Comparison of ENCODE assay signal across 15 cellular contexts in the genomic region with DNA sequence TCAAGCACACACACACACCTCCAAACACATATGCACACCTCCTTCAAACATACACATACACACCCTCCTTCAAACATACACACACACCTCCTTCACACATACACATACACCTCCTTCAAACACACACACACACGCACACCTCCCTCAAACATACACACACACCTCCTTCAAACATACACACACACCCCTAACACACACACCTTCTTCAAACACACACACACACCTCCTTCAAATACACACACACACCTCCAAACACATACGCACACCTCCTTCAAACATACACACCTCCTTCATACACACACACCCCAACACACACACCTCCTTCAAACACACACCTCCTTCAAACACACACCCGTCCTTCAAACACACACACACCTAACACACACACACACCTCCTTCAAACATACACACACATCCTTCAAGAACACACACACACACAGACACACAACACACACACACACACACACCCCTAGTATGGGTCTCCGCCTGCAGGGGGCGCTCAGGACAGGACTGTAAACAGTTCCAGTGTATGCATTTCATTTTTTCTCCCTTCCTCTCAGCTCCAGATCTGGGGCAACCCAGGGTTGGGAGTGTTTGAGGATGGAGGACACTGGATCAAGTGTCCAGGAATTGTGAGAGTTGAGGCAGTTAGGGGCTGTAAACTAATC. TPM values are rescaled to one million over a fixed set of nuclear protein-coding genes. Genes with fewer than 3 reads are reported as not detected.
DNase-seq lines count a peak whose midpoint lies in the region; ATAC-seq, FAIRE-seq and TF ChIP-seq lines count a peak whose summit lies in the region.
"Had no signal": no experiment of that assay in that cellular context is flagged by ENCODE, and none has a peak within 500 bp of the region (broad histone marks: within the 10 kb centered on the region; RNA-seq: fewer than 3 reads in every experiment).

No MANE protein-coding gene starts in this region.

- POLR2A ChIA-PET in IMR-90 (lab: Charles Lee; ENCODE audit: unreplicated experiment) (no interaction called here), K562 (lab: Yijun Ruan, JAX) (interaction anchor here (0.8 kb wide), 1 partner anchor 15 kb away, joined by 4 read pairs; no protein-coding TSS in a partner anchor)

- H3K4ac ChIP-seq in IMR-90 (ENCODE audit: low read depth, low read length), result no peak overlapping the region

- no peaks in the 10 kb centered on the region for H3K79me2 ChIP-seq in K562 (ENCODE audit: control insufficient read depth, insufficient read depth, low read length)

- H3K36me3 Mint-ChIP-seq in natural killer cell treated with Interleukin-12 subunit alpha and Interleukin-12 subunit beta and Interleukin-15 and Interleukin-18, amount 100 ng/mL, for 72 hours, result no peaks in the 10 kb centered on the region
- no peaks in the 10 kb centered on the region for H3K36me3 Mint-ChIP-seq in effector memory CD8-positive, alpha-beta T cell (ENCODE audit: insufficient read depth)
- H3K36me3 Mint-ChIP-seq: CD4-positive, CD25-positive, alpha-beta regulatory T cell had no signal

- H2BK5ac ChIP-seq in IMR-90 (ENCODE audit: low read depth, low read length, poor library complexity, severe bottlenecking), result peak overlapping the region; percentile 80

- no peak overlapping the region for H4K91ac ChIP-seq in IMR-90 (ENCODE audit: insufficient read depth, low read depth, low read length)

- H4K20me1 ChIP-seq in IMR-90 (ENCODE audit: insufficient read depth, low read length) (no peaks in the 10 kb centered on the region), K562 (replicated peaks; ENCODE audit: control insufficient read depth, insufficient read depth, low read length) (no peaks in the 10 kb centered on the region)

- H2AK5ac ChIP-seq in IMR-90 (ENCODE audit: low read depth, low read length), result no peak overlapping the region

- H2BK20ac ChIP-seq in IMR-90 (ENCODE audit: low read depth, low read length), result no peak overlapping the region

- dilution Hi-C loops in IMR-90 (cut with HindIII; ENCODE audit: low sequenced_read_pairs, unreplicated experiment), result no loop called here

- 83 to 100% methylated on average over 2 to 3 of the region's 5 CpGs for WGBS in IMR-90 (ENCODE audit: extremely low coverage in 2 of 2, insufficient read length in 1 of 2), 2 experiments
- 9% methylated on average over 5 of the region's 5 CpGs for WGBS in K562 (ENCODE audit: insufficient coverage, low coverage, missing lambda C conversion rate)

- no peak overlapping the region for H4K8ac ChIP-seq in IMR-90 (ENCODE audit: low read depth in 2 of 2, low read length in 2 of 2)

- no peak for DNase-seq in BE2C
- no peak for DNase-seq in IMR-90
- DNase-seq in K562 (ENCODE audit: extremely low read depth in 1 of 4, low spot score in 3 of 4), result no peak
- peak; percentile 13 to 52 for DNase-seq in lung microvascular endothelial cell (ENCODE audit: low read depth in 2 of 2)
- no peak for DNase-seq in natural killer cell treated with Interleukin-12 subunit alpha and Interleukin-12 subunit beta and Interleukin-15 and Interleukin-18, amount 100 ng/mL, for 72 hours (ENCODE audit: low spot score)
- no peak for DNase-seq in effector memory CD8-positive, alpha-beta T cell
- DNase-seq in left ventricle myocardium inferior, result no peak
- DNase-seq: activated naive CD4-positive, alpha-beta T cell treated with Interleukin-2 at 50 U/mL for 16 hours; CD4-positive, CD25-positive, alpha-beta regulatory T cell; heart right ventricle; stimulated activated naive CD8-positive, alpha-beta T cell treated with anti-CD3 and anti-CD28 coated beads, Interleukin-15, amount 100 ng/mL, for 72 hours had no signal

- FAIRE-seq in K562 (lab: Jason Lieb, UNC), result no peak

- no peak overlapping the region for H3K4me3 ChIP-seq in BE2C (ENCODE audit: low read depth, low read length)
- H3K4me3 ChIP-seq in IMR-90 (ENCODE audit: insufficient read depth, low read depth, low read length), result no peak overlapping the region
- no peak overlapping the region for H3K4me3 ChIP-seq in K562
- no peak overlapping the region for H3K4me3 ChIP-seq in left ventricle myocardium inferior
- H3K4me3 ChIP-seq: heart right ventricle, lung had no signal

- no peak overlapping the region for H3K23ac ChIP-seq in IMR-90 (ENCODE audit: low read depth, low read length)

- H3K79me1 ChIP-seq in IMR-90 (ENCODE audit: low read depth in 1 of 2, low read length in 2 of 2), result no peaks in the 10 kb centered on the region

- H3K27me3 ChIP-seq in BE2C, result no peaks in the 10 kb centered on the region; the same call in 1 of the 2 replicates
- peaks cover 54% of the 10 kb centered on the region for H3K27me3 ChIP-seq in IMR-90 (ENCODE audit: control insufficient read depth, insufficient read depth, low read length)
- peaks cover 4 to 36% of the 10 kb centered on the region in 2 experiments; a peak in 4 of 5 replicates for H3K27me3 ChIP-seq in K562 (ENCODE audit: control insufficient read depth in 2 of 2, insufficient read depth in 2 of 2, low read length in 2 of 2)
- H3K27me3 ChIP-seq in left ventricle myocardium inferior (ENCODE audit: low read depth), result peaks cover 33% of the 10 kb centered on the region

- no peak for TF ChIP-seq POLR2A in IMR-90 (IDR thresholded peaks at IDR 0.05; ENCODE audit: low read depth, low read length)
- TF ChIP-seq POLR2A in K562 (conservative IDR thresholded peaks at IDR 0.05), result no peak

- H3K27ac Mint-ChIP-seq in natural killer cell treated with Interleukin-12 subunit alpha and Interleukin-12 subunit beta and Interleukin-15 and Interleukin-18, amount 100 ng/mL, for 72 hours, result no peak overlapping the region
- no peak overlapping the region for H3K27ac Mint-ChIP-seq in effector memory CD8-positive, alpha-beta T cell
- H3K27ac Mint-ChIP-seq: CD4-positive, CD25-positive, alpha-beta regulatory T cell; stimulated activated naive CD8-positive, alpha-beta T cell treated with anti-CD3 and anti-CD28 coated beads, Interleukin-15, amount 100 ng/mL, for 72 hours; T-helper 1 cell treated with Interleukin-12 subunit alpha and Interleukin-12 subunit beta and Interleukin-4 antibody, amounts not matched to agents 30 μg/mL and 1 μg/mL, for 36 hours had no signal

- no peaks in the 10 kb centered on the region for H3K4me1 ChIP-seq in BE2C
- H3K4me1 ChIP-seq in IMR-90 (ENCODE audit: control insufficient read depth, insufficient read depth, low read length), result no peaks in the 10 kb centered on the region
- H3K4me1 ChIP-seq in K562 (replicated peaks in 1 of 2; ENCODE audit: control insufficient read depth in 2 of 2, insufficient read depth in 2 of 2, low read length in 2 of 2), result peaks cover 7 to 11% of the 10 kb centered on the region in 2 experiments; a peak in 4 of 5 replicates
- peaks cover 26% of the 10 kb centered on the region for H3K4me1 ChIP-seq in left ventricle myocardium inferior

- no peak overlapping the region for H4K5ac ChIP-seq in IMR-90 (ENCODE audit: low read depth, low read length)

- H2BK120ac ChIP-seq in IMR-90 (ENCODE audit: low read depth, low read length), result no peak overlapping the region

- H3K4me2 ChIP-seq in IMR-90 (ENCODE audit: low read depth, low read length) (no peak overlapping the region), K562 (ENCODE audit: insufficient read depth, low read length) (no peak overlapping the region)

- peaks cover 17 to 28% of the 10 kb centered on the region in 2 donors for H3K4me1 Mint-ChIP-seq in natural killer cell treated with Interleukin-12 subunit alpha and Interleukin-12 subunit beta and Interleukin-15 and Interleukin-18, amount 100 ng/mL, for 72 hours (ENCODE audit: low read depth in 2 of 2)
- peaks cover 22 to 37% of the 10 kb centered on the region in 2 donors for H3K4me1 Mint-ChIP-seq in effector memory CD8-positive, alpha-beta T cell (ENCODE audit: low read depth in 2 of 2)
- H3K4me1 Mint-ChIP-seq: stimulated activated naive CD8-positive, alpha-beta T cell treated with anti-CD3 and anti-CD28 coated beads, Interleukin-15, amount 100 ng/mL, for 72 hours had no signal

- H3K18ac ChIP-seq in IMR-90 (ENCODE audit: low read depth, low read length), result no peak overlapping the region

- ATAC-seq in IMR-90 (ENCODE audit: low read depth) (no peak), K562 (no peak), HG03097 (IDR thresholded peaks at IDR 0.05; ENCODE audit: low FRiP score, unreplicated experiment) (no peak)
- ATAC-seq in natural killer cell treated with Interleukin-12 subunit alpha and Interleukin-12 subunit beta and Interleukin-15 and Interleukin-18, amount 100 ng/mL, for 72 hours, result no peak
- no peak for ATAC-seq in effector memory CD8-positive, alpha-beta T cell (replicated peaks)
- ATAC-seq: heart right ventricle; stimulated activated naive CD8-positive, alpha-beta T cell treated with anti-CD3 and anti-CD28 coated beads, Interleukin-15, amount 100 ng/mL, for 72 hours had no signal

- H2AFZ ChIP-seq in IMR-90 (replicated peaks; ENCODE audit: low read length, poor library complexity) (no peak overlapping the region), K562 (ENCODE audit: low read depth, low read length) (peak overlapping the region; percentile 29; the same call in 1 of the 2 replicates)

- CTCF ChIA-PET in IMR-90 (lab: Yijun Ruan, JAX) (no interaction called here), K562 (lab: Yijun Ruan, JAX; ENCODE audit: low intra/inter-chr PET ratio) (no interaction called here)

- H3K56ac ChIP-seq in IMR-90 (ENCODE audit: extremely low read depth, insufficient read depth, low read length), result no peak overlapping the region

- TF ChIP-seq EP300 in K562 (IDR thresholded peaks at IDR 0.05; ENCODE audit: low read length), result no peak

- H2BK15ac ChIP-seq in IMR-90 (ENCODE audit: low read depth, low read length), result no peak overlapping the region

- H3K36me3 ChIP-seq in BE2C, result no peaks in the 10 kb centered on the region
- no peaks in the 10 kb centered on the region for H3K36me3 ChIP-seq in IMR-90 (ENCODE audit: control insufficient read depth, insufficient read depth, low read length)
- H3K36me3 ChIP-seq in K562 (ENCODE audit: control insufficient read depth, insufficient read depth, low read length), result no peaks in the 10 kb centered on the region
- H3K36me3 ChIP-seq in left ventricle myocardium inferior, result no peaks in the 10 kb centered on the region
- H3K36me3 ChIP-seq: heart right ventricle had no signal

- no peaks in the 10 kb centered on the region for H3K27me3 Mint-ChIP-seq in natural killer cell treated with Interleukin-12 subunit alpha and Interleukin-12 subunit beta and Interleukin-15 and Interleukin-18, amount 100 ng/mL, for 72 hours
- peaks cover 0 to 10% of the 10 kb centered on the region in 2 donors for H3K27me3 Mint-ChIP-seq in effector memory CD8-positive, alpha-beta T cell

- no peak overlapping the region for H3K9ac ChIP-seq in IMR-90 (ENCODE audit: low read depth, low read length)
- H3K9ac ChIP-seq in K562 (ENCODE audit: insufficient read depth in 1 of 2, low read depth in 2 of 2, low read length in 2 of 2), result no peak overlapping the region

- H3K9me3 Mint-ChIP-seq in natural killer cell treated with Interleukin-12 subunit alpha and Interleukin-12 subunit beta and Interleukin-15 and Interleukin-18, amount 100 ng/mL, for 72 hours, result no peaks in the 10 kb centered on the region
- no peaks in the 10 kb centered on the region for H3K9me3 Mint-ChIP-seq in effector memory CD8-positive, alpha-beta T cell
- H3K9me3 Mint-ChIP-seq: CD4-positive, CD25-positive, alpha-beta regulatory T cell; stimulated activated naive CD8-positive, alpha-beta T cell treated with anti-CD3 and anti-CD28 coated beads, Interleukin-15, amount 100 ng/mL, for 72 hours; T-helper 1 cell treated with Interleukin-12 subunit alpha and Interleukin-12 subunit beta and Interleukin-4 antibody, amounts not matched to agents 30 μg/mL and 1 μg/mL, for 36 hours had no signal

- intact Hi-C loops in IMR-90 (cut with micrococcal nuclease) (no loop called here), K562 (cut with micrococcal nuclease) (no loop called here), left ventricle myocardium inferior (cut with micrococcal nuclease) (no loop called here)

- peak; percentile 32; the same call in 1 of the 2 replicates for TF ChIP-seq CTCF in BE2C (IDR thresholded peaks at IDR 0.05; ENCODE audit: low read depth, low read length)
- TF ChIP-seq CTCF in IMR-90 (conservative IDR thresholded peaks at IDR 0.05; ENCODE audit: low read depth, low read length), result peak; percentile 31
- TF ChIP-seq CTCF in K562 (IDR thresholded peaks at IDR 0.05 in 2 of 3, conservative IDR thresholded peaks at IDR 0.05 in 1 of 3; ENCODE audit: insufficient read depth in 2 of 3, low read depth in 1 of 3, low read length in 3 of 3), result peak; percentile 35 to 53 (median 45); a peak in 5 of 6 replicates
- no peak for TF ChIP-seq CTCF in left ventricle myocardium inferior (IDR thresholded peaks at IDR 0.05; ENCODE audit: borderline replicate concordance)

- no peak overlapping the region for H3K27ac ChIP-seq in IMR-90 (ENCODE audit: insufficient read depth, low read length)
- no peak overlapping the region for H3K27ac ChIP-seq in K562 (ENCODE audit: extremely low read depth, low read depth, low read length)
- H3K27ac ChIP-seq in left ventricle myocardium inferior (replicated peaks), result no peak overlapping the region
- H3K27ac ChIP-seq: heart right ventricle had no signal

- TF ChIP-seq RAD21 in IMR-90 (IDR thresholded peaks at IDR 0.05; ENCODE audit: low read length) (peak; percentile 15; the same call in 1 of the 2 replicates), K562 (CRISPR knock-in tag; conservative IDR thresholded peaks at IDR 0.05 in 1 of 2, IDR thresholded peaks at IDR 0.05 in 1 of 2) (no peak)

- no peak overlapping the region for H3K4me3 Mint-ChIP-seq in natural killer cell treated with Interleukin-12 subunit alpha and Interleukin-12 subunit beta and Interleukin-15 and Interleukin-18, amount 100 ng/mL, for 72 hours
- H3K4me3 Mint-ChIP-seq in effector memory CD8-positive, alpha-beta T cell, result no peak overlapping the region
- H3K4me3 Mint-ChIP-seq: CD4-positive, CD25-positive, alpha-beta regulatory T cell; stimulated activated naive CD8-positive, alpha-beta T cell treated with anti-CD3 and anti-CD28 coated beads, Interleukin-15, amount 100 ng/mL, for 72 hours; T-helper 1 cell treated with Interleukin-12 subunit alpha and Interleukin-12 subunit beta and Interleukin-4 antibody, amounts not matched to agents 30 μg/mL and 1 μg/mL, for 36 hours had no signal

- H3K9me1 ChIP-seq in IMR-90 (ENCODE audit: insufficient read depth, low read length) (no peaks in the 10 kb centered on the region), K562 (ENCODE audit: control insufficient read depth, insufficient read depth, low read length) (no peaks in the 10 kb centered on the region)

- no peak overlapping the region for H2AK9ac ChIP-seq in IMR-90 (replicated peaks; ENCODE audit: low read depth, low read length, poor library complexity)

- H3K9me3 ChIP-seq in BE2C (no peaks in the 10 kb centered on the region; the same call in 1 of the 2 replicates), IMR-90 (ENCODE audit: control insufficient read depth, insufficient read depth, low read length) (no peaks in the 10 kb centered on the region; the same call in 1 of the 2 replicates), K562 (replicated peaks; ENCODE audit: control insufficient read depth, insufficient read depth, low read depth, low read length) (peaks cover 3% of the 10 kb centered on the region; the same call in 1 of the 2 replicates), left ventricle myocardium inferior (replicated peaks) (no peaks in the 10 kb centered on the region)
- H3K9me3 ChIP-seq: heart right ventricle had no signal

- H3K14ac ChIP-seq in IMR-90 (replicated peaks; ENCODE audit: low read depth, low read length), result no peak overlapping the region; the same call in 1 of the 2 replicates

- in situ Hi-C loops in IMR-90 (cut with MboI; ENCODE audit: low sequenced_read_pairs), result no loop called here
- in situ Hi-C loops in K562 (cut with MboI), result loop anchor here (25.0 kb wide), 1 partner anchor 107 kb away; no protein-coding TSS in a partner anchor

- BruUV-seq in IMR-90 (replicated peaks; lab: Mats Ljungman, UMichigan) (no TSS peak), K562 (replicated peaks; lab: Mats Ljungman, UMichigan) (no TSS peak)

RNA-seq across cellular contexts. Expression of a gene that starts 12.1 kb away (rescaled TPM):
- polyA plus RNA-seq in BE2C (2012; ENCODE audit: insufficient read depth, insufficient read length, low read depth), result not detected
- total RNA-seq in IMR-90 (2012; rRNA removed) (not detected in 2 replicates), K562 (2014; rRNA removed) (0.12 and 0.45 TPM in 2 replicates), K562 (2014; rRNA removed; fragmentation: Illumina TruSeq; extraction: Trizol) (0.11 and 0.13 TPM in 2 replicates), K562 (2015; rRNA removed; fragmentation: Illumina TruSeq; extraction: Trizol) (0.26 and 0.29 TPM in 2 replicates), K562 (2021) (0.20 and 0.31 TPM in 2 replicates), lung microvascular endothelial cell (not detected in 2 replicates), left ventricle myocardium inferior (0.60 TPM)
- polyA plus RNA-seq in IMR-90 (2012; rRNA removed) (not detected in 2 replicates), K562 (2011; rRNA removed) (0.14 and 0.47 TPM in 2 replicates), K562 (2014; fragmentation: Illumina TruSeq; extraction: Trizol) (0.21 and 0.54 TPM in 2 replicates), K562 (2014; fragmentation: Nextera tagmentation; extraction: Ambion mirVana) (under 1 TPM in 1 of 2 experiments, not detected in 1; 0.01 TPM), K562 (2014; rRNA removed) (0.12 and 0.42 TPM in 2 replicates)
- polyA plus RNA-seq in IMR-90 (2012; cell fraction: cytosol; rRNA removed), result 0.01 TPM in 1 of 2 replicates, not detected in the other
- polyA plus RNA-seq in IMR-90 (2012; cell fraction: nucleus; rRNA removed; ENCODE audit: low replicate concordance), result not detected in 2 replicates
- total RNA-seq in K562 (2011; cell fraction: chromatin; rRNA removed; ENCODE audit: low replicate concordance), result 0.72 and 0.77 TPM in 2 replicates
- total RNA-seq in K562 (2011; cell fraction: nucleolus; rRNA removed), result 0.17 and 0.79 TPM in 2 replicates
- 0.66 and 0.76 TPM in 2 replicates for total RNA-seq in K562 (2011; cell fraction: nucleoplasm; rRNA removed)
- polyA plus RNA-seq in K562 (2011; cell fraction: cytosol; rRNA removed), result 0.22 and 0.24 TPM in 2 replicates
- polyA plus RNA-seq in K562 (2011; cell fraction: nucleus; rRNA removed), result 1.2 and 1.8 TPM in 2 replicates
- polyA plus RNA-seq in K562 (2012), result 0.26 and 0.96 TPM in 2 replicates
- not detected in 2 replicates for polyA minus RNA-seq in K562 (2011; rRNA and poly(A)+ RNA removed)
- polyA minus RNA-seq in K562 (2011; cell fraction: cytosol; rRNA and poly(A)+ RNA removed), result not detected in 2 replicates
- polyA minus RNA-seq in K562 (2011; cell fraction: nucleus; rRNA and poly(A)+ RNA removed), result 0.40 and 0.89 TPM in 2 replicates
- 1 to 10 TPM; 5.8 to 5.9 TPM for total RNA-seq in natural killer cell treated with Interleukin-12 subunit alpha and Interleukin-12 subunit beta and Interleukin-15 and Interleukin-18, amount 100 ng/mL, for 72 hours
- total RNA-seq: M059J had no signal

RNA-seq across cellular contexts. Expression of a gene that starts 45.3 kb away (rescaled TPM):
- 0.37 TPM for polyA plus RNA-seq in BE2C (2012; ENCODE audit: insufficient read depth, insufficient read length, low read depth)
- total RNA-seq in IMR-90 (2012; rRNA removed) (not detected in 2 replicates), K562 (2014; rRNA removed) (121 and 126 TPM in 2 replicates), K562 (2014; rRNA removed; fragmentation: Illumina TruSeq; extraction: Trizol) (61.7 and 65.6 TPM in 2 replicates), K562 (2015; rRNA removed; fragmentation: Illumina TruSeq; extraction: Trizol) (116 and 120 TPM in 2 replicates), K562 (2021) (112 and 139 TPM in 2 replicates), lung microvascular endothelial cell (not detected in 2 replicates), left ventricle myocardium inferior (0.44 TPM)
- polyA plus RNA-seq in IMR-90 (2012; rRNA removed) (0.05 TPM in 1 of 2 replicates, not detected in the other), K562 (2011; rRNA removed) (80.7 and 176 TPM in 2 replicates), K562 (2014; fragmentation: Illumina TruSeq; extraction: Trizol) (144 and 189 TPM in 2 replicates), K562 (2014; fragmentation: Nextera tagmentation; extraction: Ambion mirVana) (10 to 100 TPM; 18.7 to 19.8 TPM), K562 (2014; rRNA removed) (123 and 128 TPM in 2 replicates)
- polyA plus RNA-seq in IMR-90 (2012; cell fraction: cytosol; rRNA removed), result not detected in 2 replicates
- polyA plus RNA-seq in IMR-90 (2012; cell fraction: nucleus; rRNA removed; ENCODE audit: low replicate concordance), result not detected in 2 replicates
- total RNA-seq in K562 (2011; cell fraction: chromatin; rRNA removed; ENCODE audit: low replicate concordance), result 135 and 260 TPM in 2 replicates
- 174 and 175 TPM in 2 replicates for total RNA-seq in K562 (2011; cell fraction: nucleolus; rRNA removed)
- total RNA-seq in K562 (2011; cell fraction: nucleoplasm; rRNA removed), result 146 and 165 TPM in 2 replicates
- 155 and 163 TPM in 2 replicates for polyA plus RNA-seq in K562 (2011; cell fraction: cytosol; rRNA removed)
- polyA plus RNA-seq in K562 (2011; cell fraction: nucleus; rRNA removed), result 215 and 278 TPM in 2 replicates
- 146 and 171 TPM in 2 replicates for polyA plus RNA-seq in K562 (2012)
- polyA minus RNA-seq in K562 (2011; rRNA and poly(A)+ RNA removed), result 58.0 and 78.3 TPM in 2 replicates
- polyA minus RNA-seq in K562 (2011; cell fraction: cytosol; rRNA and poly(A)+ RNA removed), result 54.1 and 65.3 TPM in 2 replicates
- 38.1 and 80.1 TPM in 2 replicates for polyA minus RNA-seq in K562 (2011; cell fraction: nucleus; rRNA and poly(A)+ RNA removed)
- total RNA-seq in natural killer cell treated with Interleukin-12 subunit alpha and Interleukin-12 subunit beta and Interleukin-15 and Interleukin-18, amount 100 ng/mL, for 72 hours, result 100 to 1,000 TPM; 227 to 312 TPM
- total RNA-seq: M059J had no signal

Comparison
In these comparisons a context has a peak if more than half of its experiments do, and no peak if none do; other contexts are left out.
1. DNase-seq: peak in lung microvascular endothelial cell (2 of 2); none in BE2C (single experiment), IMR-90 (single experiment), K562 (0 of 4), natural killer cell treated with Interleukin-12 subunit alpha and Interleukin-12 subunit beta and Interleukin-15 and Interleukin-18, amount 100 ng/mL, for 72 hours (single experiment), effector memory CD8-positive, alpha-beta T cell (0 of 3) and left ventricle myocardium inferior (single experiment).
2. RNA of a gene that starts 45.3 kb away (total RNA-seq): 227 to 312 TPM in natural killer cell treated with Interleukin-12 subunit alpha and Interleukin-12 subunit beta and Interleukin-15 and Interleukin-18, amount 100 ng/mL, for 72 hours and 61.7 to 260 TPM in K562; 0.44 TPM in left ventricle myocardium inferior (single experiment), not detected in IMR-90 and not detected in lung microvascular endothelial cell; every median in the first group is over 10 times any median in the second.